In the genomic region with DNA sequence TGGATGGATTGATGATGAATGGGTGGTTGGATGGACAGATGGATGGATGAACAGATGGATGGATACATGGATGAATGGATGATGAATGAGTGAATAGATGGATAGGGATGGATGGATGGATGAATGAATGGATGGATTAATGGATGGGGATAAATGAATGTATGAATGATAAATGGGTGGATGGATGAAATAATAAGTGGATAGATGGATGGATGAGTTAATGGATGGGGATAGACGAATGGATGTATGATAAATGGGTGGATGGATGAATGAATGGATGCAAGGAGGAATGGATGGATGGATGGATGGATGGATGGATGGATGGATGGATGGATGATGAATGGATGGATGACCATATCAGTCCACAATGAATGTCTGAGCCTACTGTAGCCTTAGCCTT, we compare ENCODE assay signal across 27 cellular contexts.
"Had no signal": no experiment of that assay in that cellular context is flagged by ENCODE, and none has a peak within 500 bp of the region (broad histone marks: within the 10 kb centered on the region; RNA-seq: fewer than 3 reads in every experiment).

No MANE protein-coding gene starts in this region.

- FAIRE-seq: endometrium, frontal cortex, kidney had no signal

- H3K36me3 ChIP-seq: colonic mucosa, esophagus squamous epithelium, gastroesophageal sphincter, heart left ventricle, left lung, lower lobe of right lung had no signal

- H3K9me3 ChIP-seq: colonic mucosa, esophagus squamous epithelium, gastroesophageal sphincter, heart left ventricle, left lung, lower lobe of right lung, mucosa of descending colon had no signal

- H3K79me2 ChIP-seq: hepatocyte had no signal

- H3K27ac ChIP-seq: colonic mucosa, epithelial cell of prostate, esophagus squamous epithelium, gastroesophageal sphincter, heart left ventricle, hepatocyte, left lung, lower lobe of right lung had no signal

- ATAC-seq: effector memory CD8-positive, alpha-beta T cell; esophagus mucosa; gastroesophageal sphincter; heart left ventricle; left lung; left ventricle myocardium superior; lower lobe of right lung; mucosa of descending colon; naive thymus-derived CD8-positive, alpha-beta T cell had no signal

- H3K27me3 ChIP-seq: colonic mucosa, hepatocyte had no signal

- H2AFZ ChIP-seq: hepatocyte had no signal

- H3K4me1 ChIP-seq: colonic mucosa, esophagus squamous epithelium, gastroesophageal sphincter, left lung, lower lobe of right lung had no signal

- H3K4me3 ChIP-seq: colonic mucosa, esophagus squamous epithelium, gastroesophageal sphincter, heart left ventricle, hepatocyte, left lung, lower lobe of right lung, mucosa of descending colon had no signal

- DNase-seq: colonic mucosa; cortex of kidney; effector CD8-positive, alpha-beta T cell; effector memory CD8-positive, alpha-beta T cell; endodermal cell; erythroblast; esophagus squamous epithelium; foreskin fibroblast; heart left ventricle; hypothalamus; immature natural killer cell; islet precursor cell; kidney; kidney glomerular epithelial cell; left lung; left ventricle myocardium superior; lower lobe of right lung; mesenchymal stem cell; mucosa of descending colon; naive B cell; naive thymus-derived CD8-positive, alpha-beta T cell had no signal

- H3K4me2 ChIP-seq: hepatocyte had no signal
